10 cellular contexts compared by ENCODE assay signal in the genomic region with DNA sequence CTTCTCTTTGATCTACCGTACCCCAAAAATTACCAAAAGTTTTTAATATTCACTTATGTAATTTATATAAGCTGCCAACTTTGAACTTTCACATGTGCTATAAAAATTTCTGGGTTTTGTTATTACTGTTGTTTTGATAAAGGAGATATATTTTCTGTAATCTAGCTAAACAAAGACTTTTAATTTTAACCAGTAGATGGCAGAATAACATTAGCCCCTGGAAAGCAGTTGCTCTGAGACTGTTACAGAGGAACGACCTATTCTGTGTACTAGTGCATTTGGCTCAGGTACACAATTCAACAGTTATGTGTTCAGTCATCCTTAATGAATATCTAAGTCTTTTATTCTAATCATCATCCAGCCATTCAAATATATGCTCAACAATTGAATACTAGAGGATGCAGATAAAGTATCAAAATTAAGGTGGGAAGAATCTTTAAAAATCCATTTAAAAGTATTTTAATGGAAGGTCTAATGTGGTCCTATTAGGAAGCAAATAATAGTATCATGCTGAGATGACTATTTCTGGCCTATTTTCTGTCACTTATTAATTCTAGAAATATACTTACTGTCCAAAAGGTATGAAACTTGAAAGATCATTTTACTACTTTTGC. TPM values are rescaled to one million over a fixed set of nuclear protein-coding genes. Genes with fewer than 3 reads are reported as not detected.
DNase-seq lines count a peak whose midpoint lies in the region; ATAC-seq, FAIRE-seq and TF ChIP-seq lines count a peak whose summit lies in the region.
"Had no signal": no experiment of that assay in that cellular context is flagged by ENCODE, and none has a peak within 500 bp of the region (broad histone marks: within the 10 kb centered on the region; RNA-seq: fewer than 3 reads in every experiment).

No MANE protein-coding gene starts in this region.

- H3K4me1 ChIP-seq in H9 (ENCODE audit: insufficient read depth, low read length) (no peaks in the 10 kb centered on the region), MM.1S (ENCODE audit: low read length) (no peaks in the 10 kb centered on the region), small intestine (ENCODE audit: control insufficient read depth in 2 of 2, insufficient read depth in 1 of 2, low read depth in 1 of 2, low read length in 1 of 2) (peaks cover 0 to 2% of the 10 kb centered on the region in 2 donors)

- H3K9me3 Mint-ChIP-seq in activated naive CD4-positive, alpha-beta T cell treated with anti-CD3 and anti-CD28 coated beads, Interleukin-2, amount 50 U/mL, for 72 hours, result no peaks in the 10 kb centered on the region
- no peaks in the 10 kb centered on the region; a peak in 1 of 5 replicates for H3K9me3 Mint-ChIP-seq in H9
- H3K9me3 Mint-ChIP-seq in glutamatergic neuron (ENCODE audit: unreplicated experiment), result no peaks in the 10 kb centered on the region

- H3K4me2 ChIP-seq in H9 (ENCODE audit: insufficient read depth, insufficient read length, low read length) (no peak overlapping the region), MM.1S (ENCODE audit: low read depth, low read length) (no peak overlapping the region)

- peak; percentile 84 for TF ChIP-seq CTCF in H9 (conservative IDR thresholded peaks at IDR 0.05)
- TF ChIP-seq CTCF in MM.1S (IDR thresholded peaks at IDR 0.05; ENCODE audit: low read length), result peak; percentile 49
- peak; percentile 94 for TF ChIP-seq CTCF in VCaP (conservative IDR thresholded peaks at IDR 0.05)
- peak; percentile 72 for TF ChIP-seq CTCF in glutamatergic neuron (IDR thresholded peaks at IDR 0.05; ENCODE audit: partially characterized antibody, unreplicated experiment)

- peaks cover 3% of the 10 kb centered on the region; the same call in 1 of the 2 replicates for H3K79me2 ChIP-seq in H9 (ENCODE audit: insufficient read depth, low read length)
- peaks cover 9% of the 10 kb centered on the region for H3K79me2 ChIP-seq in MM.1S (ENCODE audit: low read length)

- ATAC-seq in activated naive CD4-positive, alpha-beta T cell treated with anti-CD3 and anti-CD28 coated beads, Interleukin-2, amount 50 U/mL, for 72 hours, result peak; percentile 72

- H2AFZ ChIP-seq in H9 (ENCODE audit: low read length), result no peak overlapping the region
- no peak overlapping the region for H2AFZ ChIP-seq in MM.1S (ENCODE audit: low read length)

- H3K4ac ChIP-seq in H9 (ENCODE audit: low read depth, low read length), result no peak overlapping the region

- no peaks in the 10 kb centered on the region for H3K9me3 ChIP-seq in H9 (ENCODE audit: control insufficient read depth, low read depth, low read length)
- no peaks in the 10 kb centered on the region for H3K9me3 ChIP-seq in MM.1S (replicated peaks; ENCODE audit: insufficient read depth, low read length)
- no peaks in the 10 kb centered on the region for H3K9me3 ChIP-seq in small intestine (ENCODE audit: control insufficient read depth, low read depth)

- H3K27me3 Mint-ChIP-seq in H9 (ENCODE audit: low read depth) (no peaks in the 10 kb centered on the region), glutamatergic neuron (ENCODE audit: unreplicated experiment) (peaks cover 2% of the 10 kb centered on the region)

- no peak overlapping the region for H2AK5ac ChIP-seq in H9 (ENCODE audit: insufficient read length, low read length)

- no peak overlapping the region for H2BK12ac ChIP-seq in H9 (ENCODE audit: insufficient read length, low read depth, low read length)

- H3K9ac ChIP-seq in H9 (ENCODE audit: extremely low read depth, insufficient read length, low read length) (no peak overlapping the region), MM.1S (ENCODE audit: low read length) (no peak overlapping the region)

- H3K18ac ChIP-seq in H9 (ENCODE audit: insufficient read length, low read depth, low read length), result no peak overlapping the region

- H3K4me3 Mint-ChIP-seq in H9 (no peak overlapping the region), glutamatergic neuron (ENCODE audit: unreplicated experiment) (no peak overlapping the region)

- no peaks in the 10 kb centered on the region for H3F3A ChIP-seq in MM.1S (ENCODE audit: insufficient read depth, low read length)

- H3K27ac ChIP-seq in H9 (ENCODE audit: insufficient read length, low read depth, low read length), result no peak overlapping the region
- no peak overlapping the region for H3K27ac ChIP-seq in MM.1S (ENCODE audit: low read length)
- no peak overlapping the region for H3K27ac ChIP-seq in VCaP
- H3K27ac ChIP-seq in small intestine (ENCODE audit: low read depth in 1 of 2, low read length in 1 of 2), result no peak overlapping the region
- H3K27ac ChIP-seq: epithelial cell of prostate had no signal

- no peak overlapping the region for H2BK20ac ChIP-seq in H9 (ENCODE audit: low read depth, low read length, poor library complexity, severe bottlenecking)

- H3K14ac ChIP-seq in H9 (ENCODE audit: insufficient read depth, low read length), result no peak overlapping the region

- H3K27me3 ChIP-seq in H9 (ENCODE audit: insufficient read depth, low read length), result no peaks in the 10 kb centered on the region
- no peaks in the 10 kb centered on the region for H3K27me3 ChIP-seq in MM.1S (replicated peaks; ENCODE audit: insufficient read depth, low read length)
- H3K27me3 ChIP-seq in small intestine (ENCODE audit: control insufficient read depth in 2 of 2, insufficient read depth in 2 of 2, low read length in 2 of 2), result no peaks in the 10 kb centered on the region

- H3K27ac Mint-ChIP-seq in activated naive CD4-positive, alpha-beta T cell treated with anti-CD3 and anti-CD28 coated beads, Interleukin-2, amount 50 U/mL, for 72 hours, result no peak overlapping the region
- H3K27ac Mint-ChIP-seq in H9 (no peak overlapping the region), glutamatergic neuron (ENCODE audit: unreplicated experiment) (no peak overlapping the region)

- H3K9me2 ChIP-seq in MM.1S (replicated peaks; ENCODE audit: insufficient read depth, low read length), result no peaks in the 10 kb centered on the region

- H4K20me1 ChIP-seq in H9 (ENCODE audit: control insufficient read depth, insufficient read depth, insufficient read length), result no peaks in the 10 kb centered on the region
- H4K20me1 ChIP-seq in MM.1S (ENCODE audit: insufficient read depth, low read length), result peaks cover 4% of the 10 kb centered on the region; the same call in 1 of the 2 replicates

- peaks cover 0 to 7% of the 10 kb centered on the region in 2 donors for H3K36me3 Mint-ChIP-seq in activated naive CD4-positive, alpha-beta T cell treated with anti-CD3 and anti-CD28 coated beads, Interleukin-2, amount 50 U/mL, for 72 hours
- H3K36me3 Mint-ChIP-seq in H9 (ENCODE audit: insufficient read depth in 1 of 3, low read depth in 3 of 3) (peaks cover 0 to 3% (median 0%) of the 10 kb centered on the region in 3 experiments; a peak in 1 of 7 replicates), glutamatergic neuron (ENCODE audit: unreplicated experiment) (no peaks in the 10 kb centered on the region)

- no peak overlapping the region for H4K91ac ChIP-seq in H9 (ENCODE audit: insufficient read length, low read depth, low read length)

- H3K56ac ChIP-seq in H9 (ENCODE audit: insufficient read length, low read depth, low read length), result no peak overlapping the region

- peaks cover 3 to 5% of the 10 kb centered on the region in 2 experiments; a peak in 2 of 4 replicates for H3K4me1 Mint-ChIP-seq in H9
- peaks cover 12% of the 10 kb centered on the region for H3K4me1 Mint-ChIP-seq in glutamatergic neuron (ENCODE audit: low read depth, unreplicated experiment)

- H4K5ac ChIP-seq in H9 (ENCODE audit: insufficient read length, low read depth, low read length), result no peak overlapping the region

- DNase-seq in activated naive CD4-positive, alpha-beta T cell treated with anti-CD3 and anti-CD28 coated beads, Interleukin-2, amount 50 U/mL, for 72 hours (ENCODE audit: low spot score in 2 of 2), result no peak
- DNase-seq in activated naive CD4-positive, alpha-beta T cell (lab: John Stamatoyannopoulos, UW), result no peak
- no peak for DNase-seq in H9
- DNase-seq in MM.1S, result peak; percentile 44
- DNase-seq in glutamatergic neuron, result no peak
- DNase-seq in small intestine, result peak; percentile 58
- no peak for DNase-seq in activated naive CD4-positive, alpha-beta T cell treated with Interleukin-2 at 50 U/mL for 16 hours

- FAIRE-seq in small intestine (lab: Jason Lieb, UNC), result peak; percentile 84

- no peak overlapping the region for H2BK5ac ChIP-seq in H9 (ENCODE audit: insufficient read length, low read length)

- H3K36me3 ChIP-seq in MM.1S (replicated peaks; ENCODE audit: insufficient read depth, low read length) (no peaks in the 10 kb centered on the region), small intestine (ENCODE audit: control insufficient read depth in 2 of 2, insufficient read depth in 2 of 2, low read length in 2 of 2) (peaks cover 2 to 4% of the 10 kb centered on the region in 2 donors)

- WGBS in H9 (ENCODE audit: extremely low coverage, insufficient read length, low lambda C conversion rate), result no CpG with 5 or more reads among the region's 2 CpGs
- 31 to 37% (median 35%) methylated on average over 2 of the region's 2 CpGs for WGBS in small intestine, 3 donors

- no peak overlapping the region for H2BK120ac ChIP-seq in H9 (ENCODE audit: low read depth, low read length, poor library complexity, severe bottlenecking)

- no peak overlapping the region for H3K23ac ChIP-seq in H9 (ENCODE audit: insufficient read length, low read depth, low read length)

- no peaks in the 10 kb centered on the region for H3K23me2 ChIP-seq in H9 (ENCODE audit: insufficient read length, low read depth, low read length, poor library complexity, severe bottlenecking)

- no peak overlapping the region for H2BK15ac ChIP-seq in H9 (ENCODE audit: low read depth, low read length)

- H3K4me3 ChIP-seq in MM.1S (ENCODE audit: low read length) (no peak overlapping the region), small intestine (ENCODE audit: low read depth in 1 of 2, low read length in 2 of 2) (no peak overlapping the region)

- H4K8ac ChIP-seq in H9 (replicated peaks; ENCODE audit: insufficient read length, low read depth, low read length), result no peak overlapping the region

- H3T11ph ChIP-seq in H9 (ENCODE audit: low read length), result no peak overlapping the region

- no peaks in the 10 kb centered on the region for H3K79me1 ChIP-seq in H9 (ENCODE audit: insufficient read depth, low read depth, low read length, poor library complexity, severe bottlenecking)

RNA-seq across cellular contexts. Expression of a gene that starts 8.6 kb away (rescaled TPM):
- 10 to 100 TPM; 14.6 to 14.8 TPM for total RNA-seq in activated naive CD4-positive, alpha-beta T cell treated with anti-CD3 and anti-CD28 coated beads, Interleukin-2, amount 50 U/mL, for 72 hours
- 17.4 and 18.2 TPM in 2 replicates for total RNA-seq in H9 (2021)
- total RNA-seq in glutamatergic neuron (ENCODE audit: unreplicated experiment), result 38.7 TPM
- polyA plus RNA-seq in small intestine, result 1 to 10 TPM; 4.6 to 9.4 (median 5.6) TPM

RNA-seq across cellular contexts. Expression of a gene that starts 21.5 kb away (rescaled TPM):
- not detected for total RNA-seq in activated naive CD4-positive, alpha-beta T cell treated with anti-CD3 and anti-CD28 coated beads, Interleukin-2, amount 50 U/mL, for 72 hours
- total RNA-seq in H9 (2021) (not detected in 2 replicates), glutamatergic neuron (ENCODE audit: unreplicated experiment) (not detected)
- not detected for polyA plus RNA-seq in small intestine
- polyA plus RNA-seq: thymus had no signal

RNA-seq across cellular contexts. Expression of a gene that starts 24.1 kb away (rescaled TPM):
- total RNA-seq in activated naive CD4-positive, alpha-beta T cell treated with anti-CD3 and anti-CD28 coated beads, Interleukin-2, amount 50 U/mL, for 72 hours, result not detected
- total RNA-seq in H9 (2021) (not detected in 2 replicates), glutamatergic neuron (ENCODE audit: unreplicated experiment) (not detected)
- polyA plus RNA-seq in small intestine, result not detected
- polyA plus RNA-seq: thymus had no signal

RNA-seq across cellular contexts. Expression of a gene that starts 41.2 kb away (rescaled TPM):
- total RNA-seq in activated naive CD4-positive, alpha-beta T cell treated with anti-CD3 and anti-CD28 coated beads, Interleukin-2, amount 50 U/mL, for 72 hours, result not detected
- total RNA-seq in H9 (2021) (not detected in 2 replicates), glutamatergic neuron (ENCODE audit: unreplicated experiment) (not detected)
- polyA plus RNA-seq in small intestine, result not detected

RNA-seq across cellular contexts. Expression of a gene that starts 58.6 kb away (rescaled TPM):
- not detected for total RNA-seq in activated naive CD4-positive, alpha-beta T cell treated with anti-CD3 and anti-CD28 coated beads, Interleukin-2, amount 50 U/mL, for 72 hours
- total RNA-seq in H9 (2021), result not detected in 2 replicates
- total RNA-seq in glutamatergic neuron (ENCODE audit: unreplicated experiment), result not detected
- not detected for polyA plus RNA-seq in small intestine
- polyA plus RNA-seq: thymus had no signal

Comparison
In these comparisons a context has a peak if more than half of its experiments do, and no peak if none do; other contexts are left out.
1. DNase-seq: peak in MM.1S (single experiment) and small intestine (single experiment); none in activated naive CD4-positive, alpha-beta T cell treated with anti-CD3 and anti-CD28 coated beads, Interleukin-2, amount 50 U/mL, for 72 hours (0 of 2), activated naive CD4-positive, alpha-beta T cell (0 of 4), H9 (single experiment), glutamatergic neuron (single experiment) and activated naive CD4-positive, alpha-beta T cell treated with Interleukin-2 at 50 U/mL for 16 hours (single experiment).
2. Peak in every context shown above with its lines, with median percentiles within 50 percentile points of each other: CTCF ChIP-seq.